In the genomic region with DNA sequence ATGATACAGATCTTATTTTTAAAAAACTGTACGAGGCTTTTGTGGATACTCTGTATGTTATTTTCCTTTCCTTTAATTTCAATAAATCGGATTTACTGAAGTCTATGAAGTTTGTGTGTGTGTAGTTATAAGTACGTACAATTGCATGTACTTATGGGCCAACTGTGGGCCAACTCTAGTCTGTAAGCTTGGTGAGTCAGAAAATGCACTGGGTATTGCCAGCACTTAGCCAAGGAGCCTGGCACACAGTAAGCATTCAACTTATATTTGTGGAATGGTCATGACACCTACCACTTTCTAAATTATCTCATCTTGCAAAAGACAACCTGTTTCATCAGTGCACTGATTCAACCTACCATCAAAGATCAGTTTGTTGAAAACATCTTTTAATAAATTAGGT, we compare ENCODE assay signal across 28 cellular contexts.
"Had no signal": no experiment of that assay in that cellular context is flagged by ENCODE, and none has a peak within 500 bp of the region (broad histone marks: within the 10 kb centered on the region; RNA-seq: fewer than 3 reads in every experiment).

No MANE protein-coding gene starts in this region.

- H3K4me1 ChIP-seq: suprapubic skin, tibial artery had no signal

- DNase-seq: hippocampal formation; kidney glomerular epithelial cell; left cardiac atrium; mesendoderm; naive B cell; natural killer cell; nephron progenitor cell; ovary; posterior cingulate gyrus; retina; right cardiac atrium; stimulated activated CD4-positive, alpha-beta T cell treated with anti-CD3 and anti-CD28 coated beads, Interleukin-12 subunit alpha, Interleukin-12 subunit beta, amount 100 ng/mL, for 4 hours; stimulated activated CD4-positive, alpha-beta T cell treated with anti-CD3 and anti-CD28 coated beads, Interleukin-15, amount 100 ng/mL, for 24 hours; stimulated activated CD4-positive, alpha-beta T cell treated with anti-CD3 and anti-CD28 coated beads, Interleukin-2, amount 100 ng/mL, for 24 hours; stimulated activated CD4-positive, alpha-beta T cell treated with anti-CD3 and anti-CD28 coated beads, Interleukin-4, amount 100 ng/mL, for 1 hour; stimulated activated naive CD4-positive, alpha-beta T cell; tibial artery; trophoblast cell; uterus had no signal

- H3K4me3 ChIP-seq: lung, ovary, prostate gland, skin epidermis, suprapubic skin, thoracic aorta, tibial artery, uterus had no signal

- H3K27ac ChIP-seq: ovary, prostate gland, skin epidermis, suprapubic skin, thoracic aorta, tibial artery, uterus had no signal

- ATAC-seq: left lobe of liver; natural killer cell; right cardiac atrium; sciatic nerve; stimulated activated effector memory CD8-positive, alpha-beta T cell treated with anti-CD3 and anti-CD28 coated beads, Interleukin-12 subunit alpha, Interleukin-12 subunit beta, amount 100 ng/mL, for 72 hours had no signal

- FAIRE-seq: keratinocyte had no signal

- H3K27me3 ChIP-seq: ovary, suprapubic skin, tibial artery, uterus had no signal

- H3K36me3 ChIP-seq: ovary, prostate gland, uterus had no signal

- H3K9me3 ChIP-seq: ovary, prostate gland, suprapubic skin, thoracic aorta, tibial artery, uterus had no signal
